In genomic region chr16:15856901-15857778, GRCh38 we compare ENCODE assay signal across 1 cellular context.
TF ChIP-seq lines count a peak whose summit lies in the region.

Gene MYH11, minus strand, starts transcription at chr16:15857028. Its CDS starts 18,776 bp downstream, at chr16:15838252.

TF ChIP-seq in SK-N-SH, 30 proteins besides CTCF, POLR2A, EP300 and RAD21 (continued from another document):
- no peak for TF ChIP-seq MAX (IDR thresholded peaks at IDR 0.05; ENCODE audit: low read depth)
- no peak for TF ChIP-seq FOXM1 (IDR thresholded peaks at IDR 0.05; ENCODE audit: low read depth)
- no peak for TF ChIP-seq NFIC (IDR thresholded peaks at IDR 0.05; ENCODE audit: borderline replicate concordance)
- no peak for TF ChIP-seq RCOR1 (IDR thresholded peaks at IDR 0.05; ENCODE audit: low read length)
- TF ChIP-seq GABPA (IDR thresholded peaks at IDR 0.05; ENCODE audit: low read depth) = no peak
- no peak for TF ChIP-seq RFX5 (IDR thresholded peaks at IDR 0.05; ENCODE audit: low read length)
- no peak for TF ChIP-seq ZBTB33 (IDR thresholded peaks at IDR 0.05; ENCODE audit: borderline replicate concordance, low read depth)
- TF ChIP-seq IRF3 (IDR thresholded peaks at IDR 0.05; ENCODE audit: low read depth, low read length) = no peak
- no peak for TF ChIP-seq RXRA (IDR thresholded peaks at IDR 0.05; ENCODE audit: borderline replicate concordance, low read depth)
- TF ChIP-seq CHD2 (IDR thresholded peaks at IDR 0.05; ENCODE audit: low read length, partially characterized antibody) = no peak
- TF ChIP-seq YY1 (IDR thresholded peaks at IDR 0.05; ENCODE audit: low read depth) = no peak
- TF ChIP-seq FOSL2 (IDR thresholded peaks at IDR 0.05; ENCODE audit: borderline replicate concordance, low read depth) = no peak
- TF ChIP-seq POLR2AphosphoS5 (IDR thresholded peaks at IDR 0.05; ENCODE audit: low read depth, low read length) = no peak
